27 cellular contexts compared by ENCODE assay signal in genomic region chr2:118686364-118686763, GRCh38.
DNase-seq lines count a peak whose midpoint lies in the region; ATAC-seq, FAIRE-seq and TF ChIP-seq lines count a peak whose summit lies in the region.
"Had no signal": no experiment of that assay in that cellular context is flagged by ENCODE, and none has a peak within 500 bp of the region (broad histone marks: within the 10 kb centered on the region; RNA-seq: fewer than 3 reads in every experiment).

No MANE protein-coding gene starts in this region.

- no peak for ATAC-seq in HG03175 (IDR thresholded peaks at IDR 0.05; ENCODE audit: unreplicated experiment)
- ATAC-seq: natural killer cell, Panc1 had no signal

- H4K8ac ChIP-seq in mesendoderm (ENCODE audit: low read depth, low read length) = no peak overlapping the region

- TF ChIP-seq CTCF in bronchial epithelial cell (IDR thresholded peaks at IDR 0.05; ENCODE audit: insufficient read depth, low read length, severe bottlenecking) = no peak

- H3K4ac ChIP-seq in mesendoderm (ENCODE audit: low read depth, low read length) = no peak overlapping the region

- H4K5ac ChIP-seq in mesendoderm (ENCODE audit: low read length) = no peak overlapping the region

- H3K23ac ChIP-seq in mesendoderm (ENCODE audit: low read length) = no peak overlapping the region

- no peaks in the 10 kb centered on the region for H3K4me1 ChIP-seq in mesendoderm (ENCODE audit: control insufficient read depth, low read depth, low read length)
- H3K4me1 ChIP-seq: esophagus muscularis mucosa, SJSA1, tibial nerve had no signal

- no peak overlapping the region for H3K56ac ChIP-seq in mesendoderm (ENCODE audit: low read length)

- no peaks in the 10 kb centered on the region for H3K79me1 ChIP-seq in mesendoderm (ENCODE audit: low read length)

- H3K27ac ChIP-seq in mesendoderm (ENCODE audit: low read depth, low read length) = no peak overlapping the region
- H3K27ac ChIP-seq: coronary artery, esophagus muscularis mucosa, SJSA1, tibial nerve had no signal

- no peak overlapping the region for H3K18ac ChIP-seq in mesendoderm (ENCODE audit: low read length)

- H2AK5ac ChIP-seq in mesendoderm (ENCODE audit: low read length) = no peak overlapping the region

- no peak overlapping the region for H3K9ac ChIP-seq in mesendoderm (ENCODE audit: low read length)

- no peak overlapping the region for H2BK120ac ChIP-seq in mesendoderm (ENCODE audit: low read depth, low read length)

- DNase-seq in HS-27A (ENCODE audit: low read depth) (peak; percentile 67), bronchial epithelial cell (ENCODE audit: low read depth) (peak; percentile 58), islet precursor cell (peak; percentile 24), mesendoderm (no peak), dedifferentiated amniotic fluid mesenchymal stem cell (ENCODE audit: extremely low spot score) (no peak)
- DNase-seq in activated naive CD4-positive, alpha-beta T cell treated with Interleukin-2 at 50 U/mL for 16 hours = no peak
- DNase-seq: activated B cell treated with CpG ODN at 0.5 μM for 24 hours; activated CD4-positive, alpha-beta T cell treated with anti-CD3 and anti-CD28 coated beads, Interleukin-2, amount 50 U/mL, for 4 hours; activated naive CD4-positive, alpha-beta T cell treated with anti-CD3 and anti-CD28 coated beads, Interleukin-2, amount 50 U/mL, for 16 hours; amygdala; CD4-positive, CD25-positive, alpha-beta regulatory T cell; GOT3; HFFc6; kidney; natural killer cell; NCI-H1105; NCI-H1930; NCI-H524 treated with DMSO at 0.1 percent for 48 hours; occipital lobe; T-helper 1 cell had no signal

- FAIRE-seq in bronchial epithelial cell (lab: Jason Lieb, UNC) = no peak
- FAIRE-seq: kidney had no signal

- H3K36me3 ChIP-seq in bronchial epithelial cell (ENCODE audit: control insufficient read depth, insufficient read depth, low read length) = no peaks in the 10 kb centered on the region
- no peaks in the 10 kb centered on the region for H3K36me3 ChIP-seq in mesendoderm (ENCODE audit: control insufficient read depth, insufficient read depth, low read length)
- H3K36me3 ChIP-seq: esophagus muscularis mucosa, SJSA1, tibial nerve had no signal

- H2BK5ac ChIP-seq in mesendoderm (ENCODE audit: low read length) = no peak overlapping the region

- no peaks in the 10 kb centered on the region for H3K27me3 ChIP-seq in bronchial epithelial cell (ENCODE audit: control insufficient read depth, insufficient read depth, low read length)
- no peaks in the 10 kb centered on the region for H3K27me3 ChIP-seq in mesendoderm (ENCODE audit: insufficient read depth, low read length, poor library complexity)
- H3K27me3 ChIP-seq: esophagus muscularis mucosa, SJSA1, tibial nerve had no signal

- no peak overlapping the region for H2BK15ac ChIP-seq in mesendoderm (replicated peaks; ENCODE audit: low read depth)

- no peak overlapping the region for H3K4me2 ChIP-seq in mesendoderm (ENCODE audit: low read length)

- no CpG with 5 or more reads among the region's 1 CpG for WGBS in mesendoderm (ENCODE audit: extremely low coverage, insufficient coverage, low lambda C conversion rate)

- H3K79me2 ChIP-seq in mesendoderm (ENCODE audit: control insufficient read depth, insufficient read depth, low read length) = no peaks in the 10 kb centered on the region

- H3K4me3 ChIP-seq in bronchial epithelial cell (ENCODE audit: low read depth, low read length) (no peak overlapping the region), mesendoderm (ENCODE audit: low read length) (no peak overlapping the region)
- H3K4me3 ChIP-seq: coronary artery, esophagus muscularis mucosa, SJSA1, skin epidermis, tibial nerve had no signal

Comparison
In these comparisons a context has a peak if more than half of its experiments do, and no peak if none do; other contexts are left out.
1. DNase-seq: peak in HS-27A (single experiment), bronchial epithelial cell (single experiment) and islet precursor cell (single experiment); none in mesendoderm (single experiment), dedifferentiated amniotic fluid mesenchymal stem cell (single experiment) and activated naive CD4-positive, alpha-beta T cell treated with Interleukin-2 at 50 U/mL for 16 hours (single experiment).